10 cellular contexts compared by ENCODE assay signal in the genomic region with DNA sequence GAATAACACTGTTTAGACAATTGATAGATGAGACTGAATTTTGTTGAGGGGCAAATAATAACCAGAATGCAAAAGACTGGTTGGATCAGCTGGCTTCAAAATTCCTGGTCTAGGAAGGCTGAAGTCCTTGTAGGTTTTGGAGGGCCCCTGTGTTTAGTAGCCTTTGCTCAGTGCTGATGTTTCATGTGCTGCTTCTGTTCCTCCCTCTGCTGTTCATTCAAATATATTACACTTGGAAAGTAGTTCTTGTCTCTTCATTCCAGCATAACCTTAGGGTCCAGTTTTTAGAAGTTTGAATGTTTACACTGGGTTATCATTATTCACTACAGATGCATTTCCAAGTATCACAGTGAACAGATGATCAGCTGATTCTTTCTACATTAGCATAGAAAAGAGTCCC.
A peak's percentile ranks its signal among the peaks of the same experiment; 100 is the strongest.
DNase-seq lines count a peak whose midpoint lies in the region; ATAC-seq, FAIRE-seq and TF ChIP-seq lines count a peak whose summit lies in the region.
"Had no signal": no experiment of that assay in that cellular context is flagged by ENCODE, and none has a peak within 500 bp of the region (broad histone marks: within the 10 kb centered on the region; RNA-seq: fewer than 3 reads in every experiment).

No MANE protein-coding gene starts in this region.

- H3K4me1 ChIP-seq in lower lobe of right lung: no peaks in the 10 kb centered on the region

- DNase-seq in EL (peak; percentile 15), LNCaP clone FGC (ENCODE audit: low read depth) (peak; percentile 4), bronchial epithelial cell (ENCODE audit: low read depth) (peak; percentile 39), nephron progenitor cell (no peak), lower lobe of right lung (no peak)
- DNase-seq: activated CD4-positive, alpha-beta T cell treated with anti-CD3 and anti-CD28 coated beads, Interleukin-2, amount 50 U/mL, for 48 hours; stimulated activated CD4-positive, alpha-beta T cell treated with anti-CD3 and anti-CD28 coated beads, Interleukin-2, amount 100 ng/mL, for 48 hours had no signal

- ATAC-seq in lower lobe of right lung (no peak), GM19463 (IDR thresholded peaks at IDR 0.05; ENCODE audit: unreplicated experiment) (no peak), GM18520 (IDR thresholded peaks at IDR 0.05; ENCODE audit: unreplicated experiment) (no peak)

- H3K27me3 Mint-ChIP-seq in nephron progenitor cell (ENCODE audit: low read depth, poor library complexity): no peaks in the 10 kb centered on the region

- no peak for FAIRE-seq in bronchial epithelial cell (lab: Jason Lieb, UNC)
- FAIRE-seq: colon had no signal

- no peak overlapping the region for H3K27ac ChIP-seq in lower lobe of right lung

- no peaks in the 10 kb centered on the region for H3K36me3 ChIP-seq in bronchial epithelial cell (ENCODE audit: control insufficient read depth, insufficient read depth, low read length)
- no peaks in the 10 kb centered on the region for H3K36me3 ChIP-seq in lower lobe of right lung

- H3K9me3 Mint-ChIP-seq in nephron progenitor cell: peaks cover 9% of the 10 kb centered on the region

- H3K4me1 Mint-ChIP-seq in nephron progenitor cell: no peaks in the 10 kb centered on the region

- H3K4me3 Mint-ChIP-seq in nephron progenitor cell: no peak overlapping the region

- H3K27me3 ChIP-seq in bronchial epithelial cell (ENCODE audit: control insufficient read depth, insufficient read depth, low read length) (no peaks in the 10 kb centered on the region), lower lobe of right lung (ENCODE audit: low read depth) (no peaks in the 10 kb centered on the region)

- H3K4me3 ChIP-seq in LNCaP clone FGC (ENCODE audit: low read depth, low read length) (no peak overlapping the region), bronchial epithelial cell (ENCODE audit: low read depth, low read length) (no peak overlapping the region), lower lobe of right lung (no peak overlapping the region)

- H3K27ac Mint-ChIP-seq in nephron progenitor cell: no peak overlapping the region

- H3K9me3 ChIP-seq in lower lobe of right lung: no peaks in the 10 kb centered on the region

- no peaks in the 10 kb centered on the region for H3K36me3 Mint-ChIP-seq in nephron progenitor cell (ENCODE audit: low read depth)

- peak; percentile 50 for TF ChIP-seq CTCF in LNCaP clone FGC (IDR thresholded peaks at IDR 0.05; ENCODE audit: control insufficient read depth, extremely low read depth, insufficient read depth)
- TF ChIP-seq CTCF in bronchial epithelial cell (IDR thresholded peaks at IDR 0.05; ENCODE audit: insufficient read depth, low read length, severe bottlenecking): peak; percentile 47
- TF ChIP-seq CTCF in nephron progenitor cell (IDR thresholded peaks at IDR 0.05): peak; percentile 14
- TF ChIP-seq CTCF in lower lobe of right lung (IDR thresholded peaks at IDR 0.05): no peak

- intact Hi-C loops in lower lobe of right lung (cut with DNase I): no loop called here

Comparison
In these comparisons a context has a peak if more than half of its experiments do, and no peak if none do; other contexts are left out.
1. DNase-seq: peak in EL (single experiment), LNCaP clone FGC (single experiment) and bronchial epithelial cell (single experiment); none in nephron progenitor cell (single experiment) and lower lobe of right lung (single experiment).